Comparison of ENCODE assay signal across 11 cellular contexts in the genomic region with DNA sequence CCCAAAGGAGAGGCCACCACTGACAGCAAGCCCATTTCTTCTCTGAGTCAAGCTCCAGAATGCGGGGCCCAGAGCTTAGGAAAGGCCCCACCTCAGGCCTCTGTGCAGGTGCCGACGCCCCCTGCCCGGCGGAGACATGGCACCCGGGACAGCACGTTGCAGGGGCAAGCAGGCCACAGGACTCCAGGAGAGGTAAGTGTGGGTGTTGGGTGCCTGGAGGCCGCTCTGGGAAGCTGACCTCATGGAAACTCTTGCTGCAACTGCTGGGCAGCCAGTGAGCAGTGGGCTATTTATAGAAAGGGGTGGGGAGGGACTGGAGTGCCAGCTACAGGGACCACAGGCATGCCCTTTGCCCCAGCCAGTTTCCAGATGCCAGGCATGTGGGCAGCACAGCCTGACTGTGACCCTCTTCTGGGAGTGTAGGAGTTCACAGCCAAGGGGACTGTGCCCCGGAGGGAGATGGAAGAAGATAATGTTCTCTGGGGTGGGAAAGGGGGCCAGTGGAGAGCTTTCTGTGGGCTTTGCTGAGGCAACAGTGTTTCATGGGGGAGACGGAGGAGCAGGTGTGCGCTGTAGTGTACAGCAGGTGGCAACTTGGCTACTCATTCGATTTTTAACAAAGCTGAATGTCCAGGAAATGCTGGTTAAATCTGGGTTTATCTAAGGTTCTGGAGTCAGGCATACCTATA. TPM values are rescaled to one million over a fixed set of nuclear protein-coding genes. Genes with fewer than 3 reads are reported as not detected.
DNase-seq lines count a peak whose midpoint lies in the region; ATAC-seq and TF ChIP-seq lines count a peak whose summit lies in the region.
"Had no signal": no experiment of that assay in that cellular context is flagged by ENCODE, and none has a peak within 500 bp of the region (broad histone marks: within the 10 kb centered on the region; RNA-seq: fewer than 3 reads in every experiment).

No MANE protein-coding gene starts in this region.

- no peaks in the 10 kb centered on the region for H3K79me2 ChIP-seq in KMS-11 (ENCODE audit: insufficient read depth, low read depth)

- H3K36me3 Mint-ChIP-seq in activated T-helper 2 cell treated with anti-CD3 and anti-CD28 coated beads, Interferon-gamma antibody, Interleukin-2, Interleukin-4, amounts not matched to agents 10 μg/mL and 5 μg/mL and 100 μg/mL, durations not matched to agents 14 hours and 24 hours and 36 hours (ENCODE audit: low read depth) = no peaks in the 10 kb centered on the region
- H3K36me3 Mint-ChIP-seq: activated CD4-positive, alpha-beta memory T cell treated with anti-CD3 and anti-CD28 coated beads for 36 hours had no signal

- no peak overlapping the region; the same call in 1 of the 2 replicates for H2AFZ ChIP-seq in KMS-11 (ENCODE audit: low read depth)

- H3K9me3 Mint-ChIP-seq in activated T-helper 2 cell treated with anti-CD3 and anti-CD28 coated beads, Interferon-gamma antibody, Interleukin-2, Interleukin-4, amounts not matched to agents 10 μg/mL and 5 μg/mL and 100 μg/mL, durations not matched to agents 14 hours and 24 hours and 36 hours = no peaks in the 10 kb centered on the region
- H3K9me3 Mint-ChIP-seq: activated CD4-positive, alpha-beta memory T cell treated with anti-CD3 and anti-CD28 coated beads for 36 hours had no signal

- ATAC-seq in body of pancreas = peak; percentile 93

- no peak overlapping the region for H3K27ac Mint-ChIP-seq in activated T-helper 2 cell treated with anti-CD3 and anti-CD28 coated beads, Interferon-gamma antibody, Interleukin-2, Interleukin-4, amounts not matched to agents 10 μg/mL and 5 μg/mL and 100 μg/mL, durations not matched to agents 14 hours and 24 hours and 36 hours
- H3K27ac Mint-ChIP-seq: activated CD4-positive, alpha-beta memory T cell treated with anti-CD3 and anti-CD28 coated beads for 36 hours had no signal

- H3K36me3 ChIP-seq in KMS-11 (ENCODE audit: insufficient read depth) = no peaks in the 10 kb centered on the region
- no peaks in the 10 kb centered on the region for H3K36me3 ChIP-seq in body of pancreas (replicated peaks in 1 of 2; ENCODE audit: insufficient read depth in 1 of 2, low read depth in 2 of 2)
- no peaks in the 10 kb centered on the region for H3K36me3 ChIP-seq in thyroid gland
- H3K36me3 ChIP-seq in prostate gland = no peaks in the 10 kb centered on the region

- H3K27me3 Mint-ChIP-seq in activated T-helper 2 cell treated with anti-CD3 and anti-CD28 coated beads, Interferon-gamma antibody, Interleukin-2, Interleukin-4, amounts not matched to agents 10 μg/mL and 5 μg/mL and 100 μg/mL, durations not matched to agents 14 hours and 24 hours and 36 hours (ENCODE audit: low read depth) = peaks cover 3% of the 10 kb centered on the region

- no peaks in the 10 kb centered on the region for H3K9me3 ChIP-seq in body of pancreas
- H3K9me3 ChIP-seq in thyroid gland = no peaks in the 10 kb centered on the region
- no peaks in the 10 kb centered on the region for H3K9me3 ChIP-seq in prostate gland

- TF ChIP-seq CTCF in KMS-11 (conservative IDR thresholded peaks at IDR 0.05; ENCODE audit: low read depth, low read length) = no peak
- TF ChIP-seq CTCF in body of pancreas (IDR thresholded peaks at IDR 0.05) = peak in 1 of 7 experiments; percentile 12
- no peak for TF ChIP-seq CTCF in thyroid gland (IDR thresholded peaks at IDR 0.05)
- TF ChIP-seq CTCF in prostate gland (IDR thresholded peaks at IDR 0.05) = no peak
- no peak for TF ChIP-seq CTCF in lower leg skin (IDR thresholded peaks at IDR 0.05)

- 28 to 30% methylated on average over 4 to 12 of the region's 12 CpGs for WGBS in body of pancreas, 2 donors
- WGBS in thyroid gland, 2 donors = 53 to 89% methylated on average over 8 to 12 of the region's 12 CpGs
- 84% methylated on average over 12 of the region's 12 CpGs for WGBS in prostate gland
- 76 to 78% methylated on average over 11 to 12 of the region's 12 CpGs for WGBS in lower leg skin, 2 donors

- no peaks in the 10 kb centered on the region for H3K4me1 Mint-ChIP-seq in activated T-helper 2 cell treated with anti-CD3 and anti-CD28 coated beads, Interferon-gamma antibody, Interleukin-2, Interleukin-4, amounts not matched to agents 10 μg/mL and 5 μg/mL and 100 μg/mL, durations not matched to agents 14 hours and 24 hours and 36 hours (ENCODE audit: low read depth)

- peaks cover 14% of the 10 kb centered on the region for H3K4me1 ChIP-seq in KMS-11 (ENCODE audit: low read depth, poor library complexity, severe bottlenecking)
- H3K4me1 ChIP-seq in body of pancreas = peaks cover 68% of the 10 kb centered on the region
- peaks cover 12 to 24% of the 10 kb centered on the region in 2 donors for H3K4me1 ChIP-seq in thyroid gland
- H3K4me1 ChIP-seq in prostate gland (replicated peaks) = no peaks in the 10 kb centered on the region

- H3K9ac ChIP-seq in KMS-11 = no peak overlapping the region; the same call in 1 of the 2 replicates

- H3K27ac ChIP-seq in KMS-11 (peak overlapping the region; percentile 35; the same call in 1 of the 2 replicates), body of pancreas (peak overlapping the region; percentile 93 to 97 (median 96)), thyroid gland (peak overlapping the region in 2 of 3 donors; percentile 66 to 79), prostate gland (no peak overlapping the region)

- H4K20me1 ChIP-seq in KMS-11 (ENCODE audit: insufficient read depth) = no peaks in the 10 kb centered on the region

- H3K27me3 ChIP-seq in KMS-11 (ENCODE audit: insufficient read depth, low read depth) = no peaks in the 10 kb centered on the region
- no peaks in the 10 kb centered on the region for H3K27me3 ChIP-seq in body of pancreas
- no peaks in the 10 kb centered on the region for H3K27me3 ChIP-seq in thyroid gland
- H3K27me3 ChIP-seq in prostate gland (replicated peaks; ENCODE audit: insufficient read depth) = no peaks in the 10 kb centered on the region

- H3K4me2 ChIP-seq in KMS-11 = peak overlapping the region; percentile 42

- TF ChIP-seq POLR2A in body of pancreas (IDR thresholded peaks at IDR 0.05) (peak; percentile 26 to 70 (median 61)), thyroid gland (IDR thresholded peaks at IDR 0.05) (no peak), prostate gland (IDR thresholded peaks at IDR 0.05) (no peak), lower leg skin (IDR thresholded peaks at IDR 0.05) (no peak)

- intact Hi-C loops in body of pancreas (cut with DNase I) = no loop called here
- intact Hi-C loops in thyroid gland (cut with DNase I) = loop anchor here (10.0 kb wide), 1 partner anchor 56 kb away; no protein-coding TSS in a partner anchor
- intact Hi-C loops in prostate gland (cut with DNase I) = no loop called here
- intact Hi-C loops in activated T-helper 2 cell treated with anti-CD3 and anti-CD28 coated beads, Interferon-gamma antibody, Interleukin-2, Interleukin-4, amounts not matched to agents 10 μg/mL and 5 μg/mL and 100 μg/mL, durations not matched to agents 14 hours and 24 hours and 36 hours (cut with micrococcal nuclease) = no loop called here
- intact Hi-C loops in lower leg skin (cut with DNase I; ENCODE audit: low total_unique reads) = no loop called here

- H3K4me3 Mint-ChIP-seq in activated T-helper 2 cell treated with anti-CD3 and anti-CD28 coated beads, Interferon-gamma antibody, Interleukin-2, Interleukin-4, amounts not matched to agents 10 μg/mL and 5 μg/mL and 100 μg/mL, durations not matched to agents 14 hours and 24 hours and 36 hours (ENCODE audit: low read depth) = no peak overlapping the region
- H3K4me3 Mint-ChIP-seq: activated CD4-positive, alpha-beta memory T cell treated with anti-CD3 and anti-CD28 coated beads for 36 hours had no signal

- H3K4me3 ChIP-seq in KMS-11 (IDR thresholded peaks at IDR 0.05; ENCODE audit: insufficient read depth, low read depth, low read length) (no peak overlapping the region), body of pancreas (no peak overlapping the region), thyroid gland (replicated peaks in 1 of 3) (no peak overlapping the region), prostate gland (no peak overlapping the region), lower leg skin (ENCODE audit: low read depth, poor library complexity, severe bottlenecking) (no peak overlapping the region)

- peak; percentile 88 to 96 (median 94) for DNase-seq in body of pancreas
- DNase-seq in kidney tubule cell (ENCODE audit: low spot score) = peak; percentile 82
- DNase-seq in thyroid gland = peak; percentile 40 to 56
- DNase-seq in prostate gland (ENCODE audit: low spot score) = no peak
- DNase-seq in activated T-helper 2 cell treated with anti-CD3 and anti-CD28 coated beads, Interferon-gamma antibody, Interleukin-2, Interleukin-4, amounts not matched to agents 10 μg/mL and 5 μg/mL and 100 μg/mL, durations not matched to agents 14 hours and 24 hours and 36 hours (ENCODE audit: low spot score) = no peak
- no peak for DNase-seq in amniotic stem cell (lab: John Stamatoyannopoulos, UW)
- DNase-seq in lower leg skin (ENCODE audit: low spot score in 2 of 2) = no peak
- DNase-seq: activated CD4-positive, alpha-beta memory T cell treated with anti-CD3 and anti-CD28 coated beads for 36 hours; hypothalamus; MM.1S had no signal

RNA-seq across cellular contexts. Expression of a gene that starts 23.7 kb away (rescaled TPM):
- total RNA-seq in body of pancreas = 10 to 100 TPM in 1 of 2 donors, 1 to 10 TPM in 1; 7.8 to 15.8 TPM
- total RNA-seq in thyroid gland = 10 to 100 TPM in 1 of 4 donors, 1 to 10 TPM in 3; 5.8 to 10.4 (median 7.4) TPM
- total RNA-seq in prostate gland = 1 to 10 TPM in 1 of 2 donors, under 1 TPM in 1; 0.68 to 7.2 TPM
- total RNA-seq in activated T-helper 2 cell treated with anti-CD3 and anti-CD28 coated beads, Interferon-gamma antibody, Interleukin-2, Interleukin-4, amounts not matched to agents 10 μg/mL and 5 μg/mL and 100 μg/mL, durations not matched to agents 14 hours and 24 hours and 36 hours = 0.34 TPM in 2 replicates
- total RNA-seq in lower leg skin = 1 to 10 TPM in 1 of 4 donors, under 1 TPM in 3; 0.42 to 1.4 (median 0.46) TPM

RNA-seq across cellular contexts. Expression of a gene that starts 43.6 kb away (rescaled TPM):
- total RNA-seq in body of pancreas = under 1 TPM in 1 of 2 donors, not detected in 1; 0.26 TPM
- total RNA-seq in thyroid gland = not detected
- not detected for total RNA-seq in prostate gland
- total RNA-seq in activated T-helper 2 cell treated with anti-CD3 and anti-CD28 coated beads, Interferon-gamma antibody, Interleukin-2, Interleukin-4, amounts not matched to agents 10 μg/mL and 5 μg/mL and 100 μg/mL, durations not matched to agents 14 hours and 24 hours and 36 hours = not detected in 2 replicates
- not detected for total RNA-seq in lower leg skin
- total RNA-seq: activated CD4-positive, alpha-beta memory T cell treated with anti-CD3 and anti-CD28 coated beads for 36 hours had no signal

Comparison
In these comparisons a context has a peak if more than half of its experiments do, and no peak if none do; other contexts are left out.
1. H3K27ac ChIP-seq: peak in KMS-11 (single experiment), body of pancreas (4 of 4) and thyroid gland (2 of 3); none in prostate gland (0 of 2).
2. DNase-seq: peak in body of pancreas (4 of 4), kidney tubule cell (single experiment) and thyroid gland (2 of 2); none in prostate gland (single experiment), activated T-helper 2 cell treated with anti-CD3 and anti-CD28 coated beads, Interferon-gamma antibody, Interleukin-2, Interleukin-4, amounts not matched to agents 10 μg/mL and 5 μg/mL and 100 μg/mL, durations not matched to agents 14 hours and 24 hours and 36 hours (single experiment), amniotic stem cell (single experiment) and lower leg skin (0 of 2).
3. POLR2A ChIP-seq: peak in body of pancreas (3 of 3); none in thyroid gland (0 of 2), prostate gland (single experiment) and lower leg skin (0 of 2).